ENCODE assay signal across 21 cellular contexts in genomic region chr2:102303589-102303988, GRCh38. TPM values are rescaled to one million over a fixed set of nuclear protein-coding genes. Genes with fewer than 3 reads are reported as not detected.
"Had no signal": no experiment of that assay in that cellular context is flagged by ENCODE, and none has a peak within 500 bp of the region (broad histone marks: within the 10 kb centered on the region; RNA-seq: fewer than 3 reads in every experiment).

No MANE protein-coding gene starts in this region.

- DNase-seq: dorsolateral prefrontal cortex; effector CD4-positive, alpha-beta T cell; gastrocnemius medialis; head of caudate nucleus; naive thymus-derived CD4-positive, alpha-beta T cell; right lobe of liver; small intestine; stimulated activated CD4-positive, alpha-beta T cell treated with anti-CD3 and anti-CD28 coated beads, Interleukin-2, amount 100 ng/mL, for 48 hours; stimulated activated naive B cell treated with anti-CD40 and anti-IgM and Interleukin-4, amounts not matched to agents 10 μg/mL and 1 μg/mL and 100 μg/mL, for 72 hours; stomach; thyroid gland; trophoblast cell had no signal

- H3K4me2 ChIP-seq: neural progenitor cell had no signal

- H3K36me3 ChIP-seq: gastrocnemius medialis, neural progenitor cell, right lobe of liver, stomach, thyroid gland, vagina had no signal

- H3K4me3 ChIP-seq: dorsolateral prefrontal cortex, gastrocnemius medialis, neural progenitor cell, right lobe of liver, stomach, thyroid gland, vagina had no signal

- H3K9me3 ChIP-seq: gastrocnemius medialis, right lobe of liver, stomach, thyroid gland, vagina had no signal

- H3K36me3 Mint-ChIP-seq: mesothelial cell of epicardium; neural progenitor cell; stimulated activated naive B cell treated with anti-CD40 and anti-IgM and Interleukin-4, amounts not matched to agents 10 μg/mL and 1 μg/mL and 100 μg/mL, for 72 hours had no signal

- H2AFZ ChIP-seq: neural progenitor cell, parathyroid adenoma had no signal

- ATAC-seq: esophagus mucosa; gastrocnemius medialis; left lobe of liver; naive thymus-derived CD4-positive, alpha-beta T cell; right lobe of liver; stimulated activated naive B cell treated with anti-CD40 and anti-IgM and Interleukin-4, amounts not matched to agents 10 μg/mL and 1 μg/mL and 100 μg/mL, for 72 hours had no signal

- H3K4me3 Mint-ChIP-seq: mesothelial cell of epicardium; naive thymus-derived CD4-positive, alpha-beta T cell; nephron; neural progenitor cell had no signal

- H3K79me2 ChIP-seq: parathyroid adenoma had no signal

- H3K27ac Mint-ChIP-seq: mesothelial cell of epicardium; naive thymus-derived CD4-positive, alpha-beta T cell; nephron; neural progenitor cell; progenitor cell of endocrine pancreas; stimulated activated naive B cell treated with anti-CD40 and anti-IgM and Interleukin-4, amounts not matched to agents 10 μg/mL and 1 μg/mL and 100 μg/mL, for 72 hours had no signal

- H3K4me1 ChIP-seq: neural progenitor cell, right lobe of liver, stomach, vagina had no signal

- H3K9me3 Mint-ChIP-seq: mesothelial cell of epicardium; naive thymus-derived CD4-positive, alpha-beta T cell; nephron; neural progenitor cell; stimulated activated naive B cell treated with anti-CD40 and anti-IgM and Interleukin-4, amounts not matched to agents 10 μg/mL and 1 μg/mL and 100 μg/mL, for 72 hours had no signal

- H3K9ac ChIP-seq: neural progenitor cell, parathyroid adenoma had no signal

- H3K27me3 ChIP-seq: gastrocnemius medialis, right lobe of liver, thyroid gland, vagina had no signal

- H3K4me1 Mint-ChIP-seq: mesothelial cell of epicardium, nephron, neural progenitor cell had no signal

RNA-seq across cellular contexts. Expression of gene IL1RL1, which starts 7.8 kb away (rescaled TPM):
- total RNA-seq: progenitor cell of endocrine pancreas had no signal

RNA-seq across cellular contexts. Expression of gene IL18R1, which starts 52.0 kb away (rescaled TPM):
- total RNA-seq: temporal lobe had no signal
